Comparison of ENCODE assay signal across 19 cellular contexts in genomic region chr5:20286512-20286911, GRCh38.
DNase-seq lines count a peak whose midpoint lies in the region; ATAC-seq and TF ChIP-seq lines count a peak whose summit lies in the region.
"Had no signal": no experiment of that assay in that cellular context is flagged by ENCODE, and none has a peak within 500 bp of the region (broad histone marks: within the 10 kb centered on the region; RNA-seq: fewer than 3 reads in every experiment).

No MANE protein-coding gene starts in this region.

- peak; percentile 64 for DNase-seq in H4 (ENCODE audit: low spot score)
- DNase-seq in RWPE1 (ENCODE audit: low spot score): peak; percentile 43
- DNase-seq in epithelial cell of proximal tubule (ENCODE audit: low read depth): peak; percentile 2
- no peak for DNase-seq in mucosa of descending colon
- no peak for DNase-seq in activated naive CD4-positive, alpha-beta T cell treated with anti-CD3 and anti-CD28 coated beads, Interleukin-2, amount 50 U/mL, for 16 hours
- DNase-seq: activated CD4-positive, alpha-beta T cell treated with anti-CD3 and anti-CD28 coated beads, Interleukin-2, amount 50 U/mL, for 4 hours; CD4-positive, CD25-positive, alpha-beta regulatory T cell; GDM1; heart left ventricle; left colon; naive thymus-derived CD4-positive, alpha-beta T cell; NCI-H1436 treated with DMSO at 0.1 percent for 48 hours; NCI-H524 treated with DMSO at 0.1 percent for 48 hours; retina; stimulated activated CD4-positive, alpha-beta T cell treated with anti-CD3 and anti-CD28 coated beads, Interleukin-2, amount 100 ng/mL, for 48 hours had no signal

- ATAC-seq in GM18873 (IDR thresholded peaks at IDR 0.05; ENCODE audit: low FRiP score, unreplicated experiment) (no peak), mucosa of descending colon (no peak)
- ATAC-seq: heart left ventricle; left colon; naive thymus-derived CD4-positive, alpha-beta T cell had no signal

- no peaks in the 10 kb centered on the region for H3K36me3 ChIP-seq in skeletal muscle satellite cell (ENCODE audit: insufficient read depth, low read length)
- no peaks in the 10 kb centered on the region for H3K36me3 ChIP-seq in mucosa of descending colon (ENCODE audit: low read depth)
- H3K36me3 ChIP-seq: ascending aorta, heart left ventricle had no signal

- TF ChIP-seq CTCF in RWPE1 (conservative IDR thresholded peaks at IDR 0.05; ENCODE audit: low read depth) (no peak), epithelial cell of proximal tubule (conservative IDR thresholded peaks at IDR 0.05; ENCODE audit: low read depth, low read length) (no peak), mucosa of descending colon (IDR thresholded peaks at IDR 0.05) (no peak)

- CTCF ChIA-PET in RWPE1 (lab: Yijun Ruan, JAX): interaction anchor here (0.7 kb wide), 1 partner anchor 182 kb away, joined by 3 read pairs; no protein-coding TSS in a partner anchor

- H3K4me3 ChIP-seq in epithelial cell of proximal tubule (ENCODE audit: low read depth, low read length) (no peak overlapping the region), skeletal muscle satellite cell (ENCODE audit: low read length) (no peak overlapping the region), mucosa of descending colon (no peak overlapping the region)
- H3K4me3 ChIP-seq: ascending aorta, heart left ventricle had no signal

- H3K27ac ChIP-seq in RWPE1: no peak overlapping the region
- H3K27ac ChIP-seq: ascending aorta, heart left ventricle, KMS-11 had no signal

- POLR2A ChIA-PET in RWPE1 (lab: Yijun Ruan, JAX; ENCODE audit: low non-redundant PET): no interaction called here

- peak overlapping the region; percentile 2 for H3K4me2 ChIP-seq in skeletal muscle satellite cell (ENCODE audit: low read length)
- H3K4me2 ChIP-seq: KMS-11 had no signal

- H3K9me3 ChIP-seq in skeletal muscle satellite cell (replicated peaks; ENCODE audit: low read length) (no peaks in the 10 kb centered on the region), mucosa of descending colon (peaks cover 26% of the 10 kb centered on the region)
- H3K9me3 ChIP-seq: ascending aorta, heart left ventricle had no signal

- H3K27me3 ChIP-seq in skeletal muscle satellite cell (ENCODE audit: control insufficient read depth, insufficient read depth, low read length): no peaks in the 10 kb centered on the region
- H3K27me3 ChIP-seq: ascending aorta, heart left ventricle had no signal

- intact Hi-C loops in mucosa of descending colon (cut with DNase I, micrococcal nuclease): no loop called here

- H3K9ac ChIP-seq in skeletal muscle satellite cell (ENCODE audit: low read depth, low read length): peak overlapping the region; percentile 17
- H3K9ac ChIP-seq: KMS-11 had no signal

- H3K4me1 ChIP-seq in skeletal muscle satellite cell (ENCODE audit: control insufficient read depth, insufficient read depth, low read length): peaks cover 23% of the 10 kb centered on the region
- no peaks in the 10 kb centered on the region for H3K4me1 ChIP-seq in mucosa of descending colon (ENCODE audit: low read depth)
- H3K4me1 ChIP-seq: ascending aorta, heart left ventricle had no signal

Comparison
In these comparisons a context has a peak if more than half of its experiments do, and no peak if none do; other contexts are left out.
1. DNase-seq: peak in H4 (single experiment), RWPE1 (single experiment) and epithelial cell of proximal tubule (single experiment); none in mucosa of descending colon (0 of 3) and activated naive CD4-positive, alpha-beta T cell treated with anti-CD3 and anti-CD28 coated beads, Interleukin-2, amount 50 U/mL, for 16 hours (single experiment).